16 cellular contexts compared by ENCODE assay signal in the genomic region with DNA sequence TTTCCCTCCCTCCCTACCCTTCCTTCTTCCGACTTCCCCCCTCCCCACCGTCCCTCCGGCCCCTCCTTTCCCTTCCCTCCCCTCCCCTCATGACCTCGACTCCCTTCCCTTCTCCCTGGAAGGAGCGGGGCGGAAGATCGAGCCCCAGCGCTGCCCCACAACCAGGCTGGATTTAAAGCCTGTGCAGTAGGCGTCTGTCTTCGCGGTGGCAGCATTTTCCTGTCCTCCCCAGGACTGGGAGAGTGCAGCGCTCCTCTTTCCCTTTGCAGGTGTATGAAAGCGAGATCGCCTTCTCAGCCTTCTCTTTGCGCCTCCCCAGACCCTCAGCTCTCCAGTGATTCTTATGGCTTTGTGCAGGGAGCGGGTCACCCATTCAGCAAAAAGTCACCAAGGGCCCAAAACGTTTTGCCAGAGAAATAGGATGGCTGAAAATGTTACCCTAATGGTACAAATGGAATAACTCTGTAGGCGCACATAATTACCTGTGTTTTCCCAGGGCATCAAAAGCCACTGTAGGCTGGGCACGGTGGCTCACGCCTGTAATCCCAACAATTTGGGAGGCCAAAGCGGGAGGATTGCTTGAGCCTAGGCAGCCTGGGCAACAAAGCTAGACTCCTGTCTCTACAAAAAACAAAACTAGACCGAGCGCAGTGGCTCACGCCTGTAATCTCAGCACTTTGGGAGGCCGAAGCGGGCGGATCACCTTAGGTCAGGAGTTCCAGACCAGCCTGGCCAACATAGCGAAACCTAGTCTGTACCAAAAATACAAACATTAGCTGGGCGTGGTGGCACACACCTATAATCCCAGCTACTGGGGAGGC. TPM values are rescaled to one million over a fixed set of nuclear protein-coding genes. Genes with fewer than 3 reads are reported as not detected.
A peak's percentile ranks its signal among the peaks of the same experiment; 100 is the strongest.
DNase-seq lines count a peak whose midpoint lies in the region; ATAC-seq and TF ChIP-seq lines count a peak whose summit lies in the region.
"Had no signal": no experiment of that assay in that cellular context is flagged by ENCODE, and none has a peak within 500 bp of the region (broad histone marks: within the 10 kb centered on the region; RNA-seq: fewer than 3 reads in every experiment).

No MANE protein-coding gene starts in this region.

- H3K9me3 ChIP-seq in HUES64 (ENCODE audit: insufficient read depth, low read depth, low read length) (peaks cover 5% of the 10 kb centered on the region; the same call in 1 of the 2 replicates), iPS-15b (ENCODE audit: control insufficient read depth, insufficient read depth, low read length) (no peaks in the 10 kb centered on the region), psoas muscle (no peaks in the 10 kb centered on the region), PC-9 (ENCODE audit: insufficient read depth, low read depth) (no peaks in the 10 kb centered on the region)

- POLR2A ChIA-PET in PC-9 (lab: Charles Lee; ENCODE audit: unreplicated experiment): no interaction called here

- peaks cover 0 to 3% of the 10 kb centered on the region in 2 donors for H3K9me3 Mint-ChIP-seq in activated T-cell treated with anti-CD3 and anti-CD28 coated beads, Interleukin-2, amount 50 U/mL, for 72 hours
- H3K9me3 Mint-ChIP-seq in activated T-cell treated with anti-CD3 and anti-CD28 coated beads, Interleukin-2, amount 50 U/mL, for 4 hours: no peaks in the 10 kb centered on the region
- H3K9me3 Mint-ChIP-seq: activated CD4-positive, alpha-beta memory T cell treated with anti-CD3 and anti-CD28 coated beads for 36 hours; type B pancreatic cell had no signal

- H3K27me3 Mint-ChIP-seq in activated T-cell treated with anti-CD3 and anti-CD28 coated beads, Interleukin-2, amount 50 U/mL, for 72 hours (ENCODE audit: low read depth): no peaks in the 10 kb centered on the region
- no peaks in the 10 kb centered on the region for H3K27me3 Mint-ChIP-seq in activated T-cell treated with anti-CD3 and anti-CD28 coated beads, Interleukin-2, amount 50 U/mL, for 4 hours (ENCODE audit: low read depth)
- H3K27me3 Mint-ChIP-seq: activated CD4-positive, alpha-beta memory T cell treated with anti-CD3 and anti-CD28 coated beads for 36 hours had no signal

- TF ChIP-seq CTCF in psoas muscle (IDR thresholded peaks at IDR 0.05) (no peak), PC-9 (conservative IDR thresholded peaks at IDR 0.05) (no peak)

- CTCF ChIA-PET in PC-9 (lab: Charles Lee): no interaction called here

- no peaks in the 10 kb centered on the region for H3K79me2 ChIP-seq in PC-9 (ENCODE audit: low read depth)

- H3K36me3 ChIP-seq in HUES64 (ENCODE audit: insufficient read depth, low read length) (no peaks in the 10 kb centered on the region), iPS-15b (ENCODE audit: control insufficient read depth, insufficient read depth, low read length) (no peaks in the 10 kb centered on the region), psoas muscle (ENCODE audit: insufficient read depth in 1 of 2, low read depth in 1 of 2) (no peaks in the 10 kb centered on the region), PC-9 (ENCODE audit: low read depth) (no peaks in the 10 kb centered on the region)

- H3K9ac ChIP-seq in HUES64 (ENCODE audit: low read depth, low read length) (no peak overlapping the region), iPS-15b (ENCODE audit: low read depth, low read length) (no peak overlapping the region)

- H3K36me3 Mint-ChIP-seq in activated T-cell treated with anti-CD3 and anti-CD28 coated beads, Interleukin-2, amount 50 U/mL, for 72 hours (ENCODE audit: insufficient read depth in 2 of 2): peaks cover 5 to 29% of the 10 kb centered on the region in 2 donors
- peaks cover 29% of the 10 kb centered on the region for H3K36me3 Mint-ChIP-seq in activated T-cell treated with anti-CD3 and anti-CD28 coated beads, Interleukin-2, amount 50 U/mL, for 4 hours (ENCODE audit: insufficient read depth)
- H3K36me3 Mint-ChIP-seq: type B pancreatic cell had no signal

- no peak overlapping the region for H2AFZ ChIP-seq in PC-9

- peak overlapping the region; percentile 36; the same call in 1 of the 2 replicates for H3K4me3 ChIP-seq in HUES64 (ENCODE audit: low read length)
- H3K4me3 ChIP-seq in iPS-15b (ENCODE audit: low read depth, low read length): peak overlapping the region; percentile 39
- H3K4me3 ChIP-seq in psoas muscle: peak overlapping the region; percentile 11
- H3K4me3 ChIP-seq in PC-9: no peak overlapping the region
- H3K4me3 ChIP-seq: SK-N-MC had no signal

- H3K4me1 Mint-ChIP-seq in activated T-cell treated with anti-CD3 and anti-CD28 coated beads, Interleukin-2, amount 50 U/mL, for 72 hours (ENCODE audit: low read depth): peaks cover 66% of the 10 kb centered on the region
- peaks cover 67% of the 10 kb centered on the region for H3K4me1 Mint-ChIP-seq in activated T-cell treated with anti-CD3 and anti-CD28 coated beads, Interleukin-2, amount 50 U/mL, for 4 hours (ENCODE audit: low read depth)

- no peak for ATAC-seq in activated T-cell treated with anti-CD3 and anti-CD28 coated beads, Interleukin-2, amount 50 U/mL, for 72 hours (replicated peaks in 1 of 2)
- no peak for ATAC-seq in activated T-cell treated with anti-CD3 and anti-CD28 coated beads, Interleukin-2, amount 50 U/mL, for 4 hours
- no peak for ATAC-seq in psoas muscle
- ATAC-seq in HG02852 (IDR thresholded peaks at IDR 0.05; ENCODE audit: unreplicated experiment): no peak
- ATAC-seq: esophagus mucosa had no signal

- H3K4me1 ChIP-seq in HUES64 (ENCODE audit: insufficient read depth, low read length) (peaks cover 24% of the 10 kb centered on the region), iPS-15b (ENCODE audit: control insufficient read depth, insufficient read depth, low read length) (no peaks in the 10 kb centered on the region), psoas muscle (no peaks in the 10 kb centered on the region), PC-9 (replicated peaks; ENCODE audit: insufficient read depth) (no peaks in the 10 kb centered on the region)

- no peak for DNase-seq in activated T-cell treated with anti-CD3 and anti-CD28 coated beads, Interleukin-2, amount 50 U/mL, for 72 hours
- no peak for DNase-seq in activated T-cell treated with anti-CD3 and anti-CD28 coated beads, Interleukin-2, amount 50 U/mL, for 4 hours
- no peak for DNase-seq in psoas muscle
- DNase-seq in PC-9: no peak
- no peak for DNase-seq in NCI-H2029 treated with DMSO at 0.1 percent for 48 hours (lab: John Stamatoyannopoulos, UW)
- DNase-seq: activated CD4-positive, alpha-beta memory T cell treated with anti-CD3 and anti-CD28 coated beads for 36 hours; amygdala; mesenchymal stem cell; NCI-H1436 treated with DMSO at 0.1 percent for 48 hours; NCI-H2171 treated with DMSO at 0.1 percent for 48 hours had no signal

- H3K9me2 ChIP-seq in PC-9 (ENCODE audit: insufficient read depth): no peaks in the 10 kb centered on the region

- H3K27me3 ChIP-seq in HUES64 (ENCODE audit: insufficient read depth, low read length): peaks cover 86% of the 10 kb centered on the region
- peaks cover 98% of the 10 kb centered on the region for H3K27me3 ChIP-seq in iPS-15b (ENCODE audit: control insufficient read depth, insufficient read depth, low read length)
- H3K27me3 ChIP-seq in psoas muscle (ENCODE audit: insufficient read depth in 3 of 3, low read length in 2 of 3): peaks cover 4 to 88% (median 31%) of the 10 kb centered on the region in 3 donors
- H3K27me3 ChIP-seq in PC-9 (ENCODE audit: insufficient read depth, low read depth): peaks cover 69% of the 10 kb centered on the region

- WGBS in HUES64: 87% methylated on average over 29 of the region's 29 CpGs
- 11 to 22% (median 18%) methylated on average over 27 to 29 of the region's 29 CpGs for WGBS in psoas muscle, 3 donors

- no peaks in the 10 kb centered on the region for H3F3A ChIP-seq in PC-9 (ENCODE audit: insufficient read depth, low read depth)

- no peak overlapping the region for H3K4me2 ChIP-seq in PC-9

- BruUV-seq in PC-9 (replicated peaks; lab: Mats Ljungman, UMichigan): no TSS peak

- intact Hi-C loops in psoas muscle (cut with DNase I): no loop called here
- intact Hi-C loops in PC-9 (cut with micrococcal nuclease; ENCODE audit: unreplicated experiment): no loop called here

- H3K27ac Mint-ChIP-seq in activated T-cell treated with anti-CD3 and anti-CD28 coated beads, Interleukin-2, amount 50 U/mL, for 72 hours: no peak overlapping the region
- H3K27ac Mint-ChIP-seq: activated CD4-positive, alpha-beta memory T cell treated with anti-CD3 and anti-CD28 coated beads for 36 hours; type B pancreatic cell had no signal

- no peaks in the 10 kb centered on the region for H4K20me1 ChIP-seq in PC-9 (ENCODE audit: insufficient read depth)

- no peak overlapping the region for H3K27ac ChIP-seq in HUES64 (ENCODE audit: low read depth, low read length)
- H3K27ac ChIP-seq in psoas muscle: no peak overlapping the region
- no peak overlapping the region for H3K27ac ChIP-seq in PC-9
- H3K27ac ChIP-seq: SK-N-MC had no signal

- H3K4me3 Mint-ChIP-seq in activated T-cell treated with anti-CD3 and anti-CD28 coated beads, Interleukin-2, amount 50 U/mL, for 72 hours: peak overlapping the region; percentile 19 to 73
- no peak overlapping the region for H3K4me3 Mint-ChIP-seq in activated T-cell treated with anti-CD3 and anti-CD28 coated beads, Interleukin-2, amount 50 U/mL, for 4 hours
- H3K4me3 Mint-ChIP-seq: activated CD4-positive, alpha-beta memory T cell treated with anti-CD3 and anti-CD28 coated beads for 36 hours; type B pancreatic cell had no signal

RNA-seq across cellular contexts. Expression of a gene that starts 40.8 kb away (rescaled TPM):
- 10 to 100 TPM; 59.0 to 73.6 TPM for total RNA-seq in activated T-cell treated with anti-CD3 and anti-CD28 coated beads, Interleukin-2, amount 50 U/mL, for 72 hours
- 10 to 100 TPM in 1 of 3 donors, 1 to 10 TPM in 2; 9.0 to 15.1 (median 9.1) TPM for total RNA-seq in activated T-cell treated with anti-CD3 and anti-CD28 coated beads, Interleukin-2, amount 50 U/mL, for 4 hours
- not detected for polyA plus RNA-seq in HUES64 (2013, experiment 1 of 2)
- not detected for polyA plus RNA-seq in HUES64 (2013, experiment 2 of 2)
- total RNA-seq in psoas muscle (under 1 TPM in 3 of 4 donors, not detected in 1; 0.17 to 0.30 (median 0.26) TPM), PC-9 (2021) (not detected in 2 replicates)
- under 1 TPM; 0.03 to 0.10 (median 0.09) TPM for polyA plus RNA-seq in psoas muscle

RNA-seq across cellular contexts. Expression of a gene that starts 48.1 kb away (rescaled TPM):
- 10 to 100 TPM; 45.8 to 57.3 TPM for total RNA-seq in activated T-cell treated with anti-CD3 and anti-CD28 coated beads, Interleukin-2, amount 50 U/mL, for 72 hours
- 1 to 10 TPM; 4.3 to 8.1 (median 7.9) TPM for total RNA-seq in activated T-cell treated with anti-CD3 and anti-CD28 coated beads, Interleukin-2, amount 50 U/mL, for 4 hours
- polyA plus RNA-seq in HUES64 (2013, experiment 1 of 2): 5.5 TPM
- polyA plus RNA-seq in HUES64 (2013, experiment 2 of 2): 3.7 TPM
- total RNA-seq in psoas muscle (1 to 10 TPM; 1.1 to 3.2 (median 1.9) TPM), PC-9 (2021) (22.1 and 38.5 TPM in 2 replicates)
- under 1 TPM; 0.13 to 0.35 (median 0.27) TPM for polyA plus RNA-seq in psoas muscle
